ENCODE assay signal across 24 cellular contexts in the genomic region with DNA sequence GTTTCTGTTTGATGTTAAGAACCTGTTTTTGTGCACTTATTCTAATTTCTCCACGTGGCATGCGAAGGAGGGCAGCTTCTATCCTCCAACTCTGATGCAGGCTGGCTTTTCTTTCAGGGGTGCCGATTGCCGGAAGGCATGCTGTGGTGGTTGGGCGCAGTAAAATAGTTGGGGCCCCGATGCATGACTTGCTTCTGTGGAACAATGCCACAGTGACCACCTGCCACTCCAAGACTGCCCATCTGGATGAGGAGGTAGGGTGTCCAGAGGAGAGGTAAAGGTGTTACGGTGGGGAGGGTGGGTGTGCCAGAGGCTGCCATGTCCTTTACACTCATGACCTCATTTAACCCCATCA.
"Had no signal": no experiment of that assay in that cellular context is flagged by ENCODE, and none has a peak within 500 bp of the region (broad histone marks: within the 10 kb centered on the region; RNA-seq: fewer than 3 reads in every experiment).

No MANE protein-coding gene starts in this region.

- H3K4me3 Mint-ChIP-seq: activated naive CD4-positive, alpha-beta T cell treated with anti-CD3 and anti-CD28 coated beads, Interleukin-2, amount 50 U/mL, for 24 hours; activated T-cell treated with anti-CD3 and anti-CD28 coated beads, Interleukin-2, amount 50 U/mL, for 4 hours; central memory CD8-positive, alpha-beta T cell; T-helper 17 cell; WTC11 had no signal

- H3K9me3 Mint-ChIP-seq: activated naive CD4-positive, alpha-beta T cell treated with anti-CD3 and anti-CD28 coated beads, Interleukin-2, amount 50 U/mL, for 24 hours; activated T-cell treated with anti-CD3 and anti-CD28 coated beads, Interleukin-2, amount 50 U/mL, for 4 hours; central memory CD8-positive, alpha-beta T cell; WTC11 had no signal

- ATAC-seq: activated T-cell treated with anti-CD3 and anti-CD28 coated beads, Interleukin-2, amount 50 U/mL, for 4 hours; body of pancreas; T-helper 17 cell; WTC11 had no signal

- H3K27me3 Mint-ChIP-seq: activated naive CD4-positive, alpha-beta T cell treated with anti-CD3 and anti-CD28 coated beads, Interleukin-2, amount 50 U/mL, for 24 hours; central memory CD8-positive, alpha-beta T cell; T-helper 17 cell had no signal

- H3K4me3 ChIP-seq: ascending aorta, body of pancreas, MG63, Peyer's patch had no signal

- H3K27ac ChIP-seq: ascending aorta, body of pancreas, Peyer's patch had no signal

- H3K4me1 ChIP-seq: ascending aorta, body of pancreas, Peyer's patch had no signal

- H3K9me3 ChIP-seq: ascending aorta, body of pancreas, MG63, Peyer's patch had no signal

- H3K4me1 Mint-ChIP-seq: activated naive CD4-positive, alpha-beta T cell treated with anti-CD3 and anti-CD28 coated beads, Interleukin-2, amount 50 U/mL, for 24 hours; central memory CD8-positive, alpha-beta T cell; T-helper 17 cell; WTC11 had no signal

- H3K27me3 ChIP-seq: ascending aorta, body of pancreas, MG63, Peyer's patch had no signal

- FAIRE-seq: bronchial epithelial cell had no signal

- H3K27ac Mint-ChIP-seq: activated naive CD4-positive, alpha-beta T cell treated with anti-CD3 and anti-CD28 coated beads, Interleukin-2, amount 50 U/mL, for 24 hours; T-helper 17 cell had no signal

- DNase-seq: activated CD4-positive, alpha-beta T cell treated with anti-CD3 and anti-CD28 coated beads for 48 hours; activated CD4-positive, alpha-beta T cell treated with anti-CD3 and anti-CD28 coated beads, Interleukin-2, amount 50 U/mL, for 4 hours; activated CD4-positive, CD25-positive, alpha-beta regulatory T cell treated with anti-CD3 and anti-CD28 coated beads, Interleukin-2, amount 50 U/mL, for 72 hours; activated CD8-positive, alpha-beta memory T cell treated with anti-CD3 and anti-CD28 coated beads for 24 hours; activated T-cell treated with anti-CD3 and anti-CD28 coated beads, Interleukin-2, amount 50 U/mL, for 4 hours; body of pancreas; MG63; NCI-H1092 treated with DMSO at 0.1 percent for 48 hours; NCI-H1436; NCI-H1694 treated with DMSO at 0.1 percent for 48 hours; NCI-H2029 treated with DMSO at 0.1 percent for 48 hours; NCI-H345; NCI-H510A treated with DMSO at 0.1 percent for 48 hours; NCI-H69; NK-92 treated with Interleukin-12 subunit alpha and Interleukin-12 subunit beta, amount 100 ng/mL, for 24 hours; Peyer's patch; SHP77 treated with DMSO at 0.1 percent for 48 hours; T-helper 17 cell; T-helper 9 cell had no signal
